Comparison of ENCODE assay signal across 1 cellular context in the genomic region with DNA sequence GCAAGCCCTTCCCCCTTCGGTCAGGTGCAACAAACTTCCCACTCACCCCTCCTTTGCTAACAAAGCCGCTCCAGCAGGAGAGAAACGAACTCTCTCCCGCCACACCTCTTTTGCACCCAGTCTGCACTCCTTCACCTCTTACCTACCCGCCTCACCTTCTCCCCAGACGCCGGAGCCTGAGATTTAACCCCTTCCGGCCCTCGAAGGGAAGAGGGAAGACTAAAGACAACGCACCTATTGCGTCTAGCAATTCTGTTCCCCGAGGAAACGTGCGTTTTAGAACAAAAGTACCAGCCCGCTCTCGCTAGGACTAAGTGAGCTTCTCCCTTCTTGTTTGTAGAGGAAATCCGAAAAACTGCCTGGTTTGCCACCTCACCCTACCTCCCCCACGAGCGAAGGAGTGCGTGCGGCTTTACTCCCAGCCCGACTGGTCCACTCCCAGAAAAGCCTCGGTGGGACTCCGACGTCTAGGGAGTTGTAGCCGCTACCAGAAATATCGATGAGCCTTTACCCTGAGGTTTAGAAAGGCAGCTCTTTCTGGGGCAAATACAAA.
TF ChIP-seq lines count a peak whose summit lies in the region.

No MANE protein-coding gene starts in this region.

TF ChIP-seq in H1, 55 proteins besides CTCF, POLR2A, EP300 and RAD21:
- peak; percentile 14 for TF ChIP-seq SAP30 (IDR thresholded peaks at IDR 0.05; ENCODE audit: insufficient read depth, insufficient replicate concordance, low read length)
- no peak for TF ChIP-seq RNF2 (IDR thresholded peaks at IDR 0.05; ENCODE audit: borderline replicate concordance, low read depth, low read length, missing control alignments, poor library complexity, severe bottlenecking)
- TF ChIP-seq HDAC2 (IDR thresholded peaks at IDR 0.05; ENCODE audit: borderline replicate concordance in 1 of 2, low read depth in 2 of 2, low read length in 2 of 2): peak in 1 of 2 experiments; percentile 98; a peak in 2 of 4 replicates
- peak; percentile 100 for TF ChIP-seq ASH2L (IDR thresholded peaks at IDR 0.05; ENCODE audit: low read length)
- peak; percentile 59 for TF ChIP-seq TAF1 (IDR thresholded peaks at IDR 0.05; ENCODE audit: low read depth, low read length)
- TF ChIP-seq CHD2 (IDR thresholded peaks at IDR 0.05; ENCODE audit: low read length): 0 out of 2 replicates have a peak, but pooled peaks have one; percentile 58
- TF ChIP-seq CREB1 (IDR thresholded peaks at IDR 0.05): no peak
- peak; percentile 39; the same call in 1 of the 2 replicates for TF ChIP-seq JUND (IDR thresholded peaks at IDR 0.05; ENCODE audit: low read length)
- TF ChIP-seq BCL11A (IDR thresholded peaks at IDR 0.05; ENCODE audit: low read depth in 2 of 2, low read length in 2 of 2): no peak
- TF ChIP-seq, protein P1, sequence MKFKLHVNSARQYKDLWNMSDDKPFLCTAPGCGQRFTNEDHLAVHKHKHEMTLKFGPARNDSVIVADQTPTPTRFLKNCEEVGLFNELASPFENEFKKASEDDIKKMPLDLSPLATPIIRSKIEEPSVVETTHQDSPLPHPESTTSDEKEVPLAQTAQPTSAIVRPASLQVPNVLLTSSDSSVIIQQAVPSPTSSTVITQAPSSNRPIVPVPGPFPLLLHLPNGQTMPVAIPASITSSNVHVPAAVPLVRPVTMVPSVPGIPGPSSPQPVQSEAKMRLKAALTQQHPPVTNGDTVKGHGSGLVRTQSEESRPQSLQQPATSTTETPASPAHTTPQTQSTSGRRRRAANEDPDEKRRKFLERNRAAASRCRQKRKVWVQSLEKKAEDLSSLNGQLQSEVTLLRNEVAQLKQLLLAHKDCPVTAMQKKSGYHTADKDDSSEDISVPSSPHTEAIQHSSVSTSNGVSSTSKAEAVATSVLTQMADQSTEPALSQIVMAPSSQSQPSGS (IDR thresholded peaks at IDR 0.05; ENCODE audit: low read length): 0 out of 2 replicates have a peak, but pooled peaks have one; percentile 62
- TF ChIP-seq EGR1 (IDR thresholded peaks at IDR 0.05; ENCODE audit: borderline replicate concordance, low read depth, low read length): 0 out of 2 replicates have a peak, but pooled peaks have one; percentile 36
- peak; percentile 60 to 73; a peak in 3 of 4 replicates for TF ChIP-seq SIN3A (conservative IDR thresholded peaks at IDR 0.05 in 1 of 2, IDR thresholded peaks at IDR 0.05 in 1 of 2; ENCODE audit: low read depth in 1 of 2, low read length in 2 of 2)
- 0 out of 2 replicates have a peak, but pooled peaks have one; percentile 13 for TF ChIP-seq TEAD4 (IDR thresholded peaks at IDR 0.05; ENCODE audit: low read depth, low read length)
- TF ChIP-seq GABPA (IDR thresholded peaks at IDR 0.05; ENCODE audit: borderline replicate concordance, insufficient read depth, low read length): peak; percentile 91
- TF ChIP-seq SP1 (IDR thresholded peaks at IDR 0.05; ENCODE audit: low read depth, low read length): peak; percentile 68; the same call in 1 of the 2 replicates
- peak; percentile 61 for TF ChIP-seq TAF7 (optimal IDR thresholded peaks at IDR 0.05; ENCODE audit: borderline replicate concordance, low read depth, low read length)
- no peak for TF ChIP-seq SRF (IDR thresholded peaks at IDR 0.05; ENCODE audit: low read depth, low read length)
- TF ChIP-seq, protein P2, sequence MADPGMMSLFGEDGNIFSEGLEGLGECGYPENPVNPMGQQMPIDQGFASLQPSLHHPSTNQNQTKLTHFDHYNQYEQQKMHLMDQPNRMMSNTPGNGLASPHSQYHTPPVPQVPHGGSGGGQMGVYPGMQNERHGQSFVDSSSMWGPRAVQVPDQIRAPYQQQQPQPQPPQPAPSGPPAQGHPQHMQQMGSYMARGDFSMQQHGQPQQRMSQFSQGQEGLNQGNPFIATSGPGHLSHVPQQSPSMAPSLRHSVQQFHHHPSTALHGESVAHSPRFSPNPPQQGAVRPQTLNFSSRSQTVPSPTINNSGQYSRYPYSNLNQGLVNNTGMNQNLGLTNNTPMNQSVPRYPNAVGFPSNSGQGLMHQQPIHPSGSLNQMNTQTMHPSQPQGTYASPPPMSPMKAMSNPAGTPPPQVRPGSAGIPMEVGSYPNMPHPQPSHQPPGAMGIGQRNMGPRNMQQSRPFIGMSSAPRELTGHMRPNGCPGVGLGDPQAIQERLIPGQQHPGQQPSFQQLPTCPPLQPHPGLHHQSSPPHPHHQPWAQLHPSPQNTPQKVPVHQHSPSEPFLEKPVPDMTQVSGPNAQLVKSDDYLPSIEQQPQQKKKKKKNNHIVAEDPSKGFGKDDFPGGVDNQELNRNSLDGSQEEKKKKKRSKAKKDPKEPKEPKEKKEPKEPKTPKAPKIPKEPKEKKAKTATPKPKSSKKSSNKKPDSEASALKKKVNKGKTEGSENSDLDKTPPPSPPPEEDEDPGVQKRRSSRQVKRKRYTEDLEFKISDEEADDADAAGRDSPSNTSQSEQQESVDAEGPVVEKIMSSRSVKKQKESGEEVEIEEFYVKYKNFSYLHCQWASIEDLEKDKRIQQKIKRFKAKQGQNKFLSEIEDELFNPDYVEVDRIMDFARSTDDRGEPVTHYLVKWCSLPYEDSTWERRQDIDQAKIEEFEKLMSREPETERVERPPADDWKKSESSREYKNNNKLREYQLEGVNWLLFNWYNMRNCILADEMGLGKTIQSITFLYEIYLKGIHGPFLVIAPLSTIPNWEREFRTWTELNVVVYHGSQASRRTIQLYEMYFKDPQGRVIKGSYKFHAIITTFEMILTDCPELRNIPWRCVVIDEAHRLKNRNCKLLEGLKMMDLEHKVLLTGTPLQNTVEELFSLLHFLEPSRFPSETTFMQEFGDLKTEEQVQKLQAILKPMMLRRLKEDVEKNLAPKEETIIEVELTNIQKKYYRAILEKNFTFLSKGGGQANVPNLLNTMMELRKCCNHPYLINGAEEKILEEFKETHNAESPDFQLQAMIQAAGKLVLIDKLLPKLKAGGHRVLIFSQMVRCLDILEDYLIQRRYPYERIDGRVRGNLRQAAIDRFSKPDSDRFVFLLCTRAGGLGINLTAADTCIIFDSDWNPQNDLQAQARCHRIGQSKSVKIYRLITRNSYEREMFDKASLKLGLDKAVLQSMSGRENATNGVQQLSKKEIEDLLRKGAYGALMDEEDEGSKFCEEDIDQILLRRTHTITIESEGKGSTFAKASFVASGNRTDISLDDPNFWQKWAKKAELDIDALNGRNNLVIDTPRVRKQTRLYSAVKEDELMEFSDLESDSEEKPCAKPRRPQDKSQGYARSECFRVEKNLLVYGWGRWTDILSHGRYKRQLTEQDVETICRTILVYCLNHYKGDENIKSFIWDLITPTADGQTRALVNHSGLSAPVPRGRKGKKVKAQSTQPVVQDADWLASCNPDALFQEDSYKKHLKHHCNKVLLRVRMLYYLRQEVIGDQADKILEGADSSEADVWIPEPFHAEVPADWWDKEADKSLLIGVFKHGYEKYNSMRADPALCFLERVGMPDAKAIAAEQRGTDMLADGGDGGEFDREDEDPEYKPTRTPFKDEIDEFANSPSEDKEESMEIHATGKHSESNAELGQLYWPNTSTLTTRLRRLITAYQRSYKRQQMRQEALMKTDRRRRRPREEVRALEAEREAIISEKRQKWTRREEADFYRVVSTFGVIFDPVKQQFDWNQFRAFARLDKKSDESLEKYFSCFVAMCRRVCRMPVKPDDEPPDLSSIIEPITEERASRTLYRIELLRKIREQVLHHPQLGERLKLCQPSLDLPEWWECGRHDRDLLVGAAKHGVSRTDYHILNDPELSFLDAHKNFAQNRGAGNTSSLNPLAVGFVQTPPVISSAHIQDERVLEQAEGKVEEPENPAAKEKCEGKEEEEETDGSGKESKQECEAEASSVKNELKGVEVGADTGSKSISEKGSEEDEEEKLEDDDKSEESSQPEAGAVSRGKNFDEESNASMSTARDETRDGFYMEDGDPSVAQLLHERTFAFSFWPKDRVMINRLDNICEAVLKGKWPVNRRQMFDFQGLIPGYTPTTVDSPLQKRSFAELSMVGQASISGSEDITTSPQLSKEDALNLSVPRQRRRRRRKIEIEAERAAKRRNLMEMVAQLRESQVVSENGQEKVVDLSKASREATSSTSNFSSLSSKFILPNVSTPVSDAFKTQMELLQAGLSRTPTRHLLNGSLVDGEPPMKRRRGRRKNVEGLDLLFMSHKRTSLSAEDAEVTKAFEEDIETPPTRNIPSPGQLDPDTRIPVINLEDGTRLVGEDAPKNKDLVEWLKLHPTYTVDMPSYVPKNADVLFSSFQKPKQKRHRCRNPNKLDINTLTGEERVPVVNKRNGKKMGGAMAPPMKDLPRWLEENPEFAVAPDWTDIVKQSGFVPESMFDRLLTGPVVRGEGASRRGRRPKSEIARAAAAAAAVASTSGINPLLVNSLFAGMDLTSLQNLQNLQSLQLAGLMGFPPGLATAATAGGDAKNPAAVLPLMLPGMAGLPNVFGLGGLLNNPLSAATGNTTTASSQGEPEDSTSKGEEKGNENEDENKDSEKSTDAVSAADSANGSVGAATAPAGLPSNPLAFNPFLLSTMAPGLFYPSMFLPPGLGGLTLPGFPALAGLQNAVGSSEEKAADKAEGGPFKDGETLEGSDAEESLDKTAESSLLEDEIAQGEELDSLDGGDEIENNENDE (IDR thresholded peaks at IDR 0.05; ENCODE audit: insufficient replicate concordance, low read length): peak; percentile 25
- TF ChIP-seq TBP (IDR thresholded peaks at IDR 0.05; ENCODE audit: low read depth, low read length): peak; percentile 74
- 0 out of 2 replicates have a peak, but pooled peaks have one; percentile 23 for TF ChIP-seq JUN (IDR thresholded peaks at IDR 0.05; ENCODE audit: low read depth, low read length)
- peak; percentile 96 for TF ChIP-seq KDM5A (IDR thresholded peaks at IDR 0.05; ENCODE audit: low read length)
- no peak; the same call in 1 of the 2 replicates for TF ChIP-seq SP4 (IDR thresholded peaks at IDR 0.05; ENCODE audit: low read length)
- TF ChIP-seq KDM1A (IDR thresholded peaks at IDR 0.05; ENCODE audit: borderline replicate concordance, low read length): peak; percentile 10; the same call in 1 of the 2 replicates
- TF ChIP-seq POLR2AphosphoS5 (IDR thresholded peaks at IDR 0.05; ENCODE audit: low read depth, low read length): 0 out of 2 replicates have a peak, but pooled peaks have one; percentile 28
- TF ChIP-seq SIX5 (IDR thresholded peaks at IDR 0.05; ENCODE audit: low read depth, low read length): peak; percentile 37; the same call in 1 of the 2 replicates
- no peak; the same call in 1 of the 2 replicates for TF ChIP-seq BRCA1 (IDR thresholded peaks at IDR 0.05; ENCODE audit: low read depth, low read length)
- TF ChIP-seq RFX5 (IDR thresholded peaks at IDR 0.05; ENCODE audit: borderline replicate concordance, low read depth, low read length): no peak
- peak; percentile 26; the same call in 1 of the 2 replicates for TF ChIP-seq POU5F1 (IDR thresholded peaks at IDR 0.05; ENCODE audit: low read depth, low read length)
- TF ChIP-seq CBX5 (IDR thresholded peaks at IDR 0.05; ENCODE audit: low read depth, low read length): no peak
- TF ChIP-seq KDM4A (IDR thresholded peaks at IDR 0.05; ENCODE audit: low read depth, low read length, severe bottlenecking): peak; percentile 90
- TF ChIP-seq SP2 (IDR thresholded peaks at IDR 0.05; ENCODE audit: low read length): no peak
- peak; percentile 65 for TF ChIP-seq PHF8 (conservative IDR thresholded peaks at IDR 0.05; ENCODE audit: low read depth, low read length)
- TF ChIP-seq, protein P3, sequence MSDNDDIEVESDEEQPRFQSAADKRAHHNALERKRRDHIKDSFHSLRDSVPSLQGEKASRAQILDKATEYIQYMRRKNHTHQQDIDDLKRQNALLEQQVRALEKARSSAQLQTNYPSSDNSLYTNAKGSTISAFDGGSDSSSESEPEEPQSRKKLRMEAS (IDR thresholded peaks at IDR 0.05): peak; percentile 82
